ENCODE assay signal across 8 cellular contexts in genomic region chrX:46573331-46573895, GRCh38. TPM values are rescaled to one million over a fixed set of nuclear protein-coding genes. Genes with fewer than 3 reads are reported as not detected.
A peak's percentile ranks its signal among the peaks of the same experiment; 100 is the strongest.
DNase-seq lines count a peak whose midpoint lies in the region; ATAC-seq and TF ChIP-seq lines count a peak whose summit lies in the region.

TSS of gene CHST7 (plus strand) at chrX:46573765. CDS start at chrX:46573932, 167 bp downstream.

- H3K4me3 ChIP-seq in A673 (ENCODE audit: low read depth, low read length, poor library complexity, severe bottlenecking): peak within 1 kb of the TSS; percentile 58

- no TSS peak for BruUV-seq in A673 (replicated peaks; lab: Mats Ljungman, UMichigan)

- intact Hi-C loops in A673 (cut with micrococcal nuclease; ENCODE audit: unreplicated experiment): loop anchor here (2.0 kb wide), 1 partner anchor 69 kb away; no protein-coding TSS in a partner anchor

- DNase-seq in A673 (ENCODE audit: low spot score): peak; percentile 84
- DNase-seq in NCI-H460 (ENCODE audit: extremely low read depth, low read depth): peak; percentile 66
- DNase-seq in activated CD4-positive, alpha-beta T cell treated with anti-CD3 and anti-CD28 coated beads for 4 hours: peak; percentile 60
- DNase-seq in dermis blood vessel endothelial cell: peak; percentile 74
- DNase-seq in left lobe of liver (ENCODE audit: low spot score): peak; percentile 66
- DNase-seq in stimulated activated CD4-positive, alpha-beta T cell treated with anti-CD3 and anti-CD28 coated beads, Interleukin-4, amount 100 ng/mL, for 48 hours (ENCODE audit: low read depth in 2 of 2): peak; percentile 35 to 56

- no peak within 1 kb of the TSS for H3K27ac ChIP-seq in A673 (ENCODE audit: low read depth, low read length, poor library complexity, severe bottlenecking)

- no peaks in the 10 kb centered on the region for H3K36me3 ChIP-seq in A673 (ENCODE audit: insufficient read depth, low read length, poor library complexity, severe bottlenecking)

- no peaks in the 10 kb centered on the region for H3K27me3 ChIP-seq in A673 (replicated peaks; ENCODE audit: insufficient read depth, low read depth, low read length, poor library complexity)

- no peaks in the 10 kb centered on the region for H3K9me3 ChIP-seq in A673 (ENCODE audit: low read depth, low read length, poor library complexity, severe bottlenecking)

- ATAC-seq in HG03095 (IDR thresholded peaks at IDR 0.05; ENCODE audit: unreplicated experiment) (peak; percentile 33), left lobe of liver (peak; percentile 76)

- peak; percentile 61 for TF ChIP-seq CTCF in A673 (conservative IDR thresholded peaks at IDR 0.05; ENCODE audit: low read depth, low read length)

- CTCF ChIA-PET in A673 (lab: Charles Lee): no interaction called here

- POLR2A ChIA-PET in A673 (lab: Charles Lee; ENCODE audit: low non-redundant PET): no interaction called here

- peak; percentile 24 for TF ChIP-seq POLR2A in GM18526 (IDR thresholded peaks at IDR 0.05; ENCODE audit: extremely low read depth, insufficient read length)

- peaks cover 21% of the 10 kb centered on the region for H3K4me1 ChIP-seq in A673 (ENCODE audit: insufficient read depth, low read length, poor library complexity, severe bottlenecking)

RNA-seq across cellular contexts. Expression of gene CHST7, which starts in this region (rescaled TPM):
- total RNA-seq in A673 (2021) (5.7 and 6.1 TPM in 2 replicates), dermis blood vessel endothelial cell (68.4 and 82.2 TPM in 2 replicates), left lobe of liver (6.6 TPM)
- total RNA-seq in NCI-H460 (2014; rRNA removed; shearing (Covaris generic)): 6.9 and 7.9 TPM in 2 replicates
- 19.5 and 20.0 TPM in 2 replicates for polyA plus RNA-seq in NCI-H460 (2014; cell fraction: nucleus; rRNA removed)
